ENCODE assay signal across 8 cellular contexts in genomic region chr11:46674463-46675287, GRCh38. TPM values are rescaled to one million over a fixed set of nuclear protein-coding genes. Genes with fewer than 3 reads are reported as not detected.
A peak's percentile ranks its signal among the peaks of the same experiment; 100 is the strongest.
DNase-seq lines count a peak whose midpoint lies in the region; ATAC-seq lines count a peak whose summit lies in the region.

No MANE protein-coding gene starts in this region.

- H3K27ac ChIP-seq in stomach smooth muscle (ENCODE audit: low read length), result peak overlapping the region; percentile 76

- POLR2A ChIA-PET in activated CD4-positive, alpha-beta T cell treated with anti-CD3 and anti-CD28 coated beads for 36 hours (lab: Charles Lee), result no interaction called here

- intact Hi-C loops in activated CD4-positive, alpha-beta T cell treated with anti-CD3 and anti-CD28 coated beads for 36 hours (cut with DNase I, micrococcal nuclease), result no loop called here

- peak overlapping the region; percentile 74 for H3K27ac Mint-ChIP-seq in activated CD4-positive, alpha-beta T cell treated with anti-CD3 and anti-CD28 coated beads for 36 hours
- peak overlapping the region; percentile 18 for H3K27ac Mint-ChIP-seq in activated naive CD8-positive, alpha-beta T cell treated with anti-CD3 and anti-CD28 coated beads, Interleukin-2, amount 50 U/mL, for 24 hours
- H3K27ac Mint-ChIP-seq in immature natural killer cell, result peak overlapping the region; percentile 86 to 96 (median 92)

- no peaks in the 10 kb centered on the region for H3K9me3 Mint-ChIP-seq in activated CD4-positive, alpha-beta T cell treated with anti-CD3 and anti-CD28 coated beads for 36 hours (ENCODE audit: low read depth)
- no peaks in the 10 kb centered on the region for H3K9me3 Mint-ChIP-seq in activated naive CD8-positive, alpha-beta T cell treated with anti-CD3 and anti-CD28 coated beads, Interleukin-2, amount 50 U/mL, for 24 hours
- no peaks in the 10 kb centered on the region for H3K9me3 Mint-ChIP-seq in immature natural killer cell

- H3K9me3 ChIP-seq in stomach smooth muscle (ENCODE audit: control insufficient read depth in 2 of 2, low read length in 2 of 2), result no peaks in the 10 kb centered on the region

- H3K4me3 Mint-ChIP-seq in activated CD4-positive, alpha-beta T cell treated with anti-CD3 and anti-CD28 coated beads for 36 hours, result no peak overlapping the region
- no peak overlapping the region for H3K4me3 Mint-ChIP-seq in activated naive CD8-positive, alpha-beta T cell treated with anti-CD3 and anti-CD28 coated beads, Interleukin-2, amount 50 U/mL, for 24 hours
- H3K4me3 Mint-ChIP-seq in immature natural killer cell, result peak overlapping the region; percentile 31 to 64 (median 44)

- CTCF ChIA-PET in activated CD4-positive, alpha-beta T cell treated with anti-CD3 and anti-CD28 coated beads for 36 hours (lab: Charles Lee), result interaction anchor here (0.6 to 1.1 kb wide), 4 partner anchors 9 to 286 kb away, joined by 3 to 5 read pairs (median 4); no protein-coding TSS in a partner anchor

- H3K36me3 ChIP-seq in stomach smooth muscle (ENCODE audit: control insufficient read depth in 2 of 2, insufficient read depth in 2 of 2, low read length in 2 of 2), result peaks cover 28 to 51% of the 10 kb centered on the region in 2 donors

- no peaks in the 10 kb centered on the region for H3K27me3 Mint-ChIP-seq in activated CD4-positive, alpha-beta T cell treated with anti-CD3 and anti-CD28 coated beads for 36 hours
- no peaks in the 10 kb centered on the region for H3K27me3 Mint-ChIP-seq in activated naive CD8-positive, alpha-beta T cell treated with anti-CD3 and anti-CD28 coated beads, Interleukin-2, amount 50 U/mL, for 24 hours
- peaks cover 7 to 11% (median 9%) of the 10 kb centered on the region in 3 donors for H3K27me3 Mint-ChIP-seq in immature natural killer cell (ENCODE audit: low read depth in 3 of 3)

- peak overlapping the region in 1 of 2 donors; percentile 42 for H3K9ac ChIP-seq in stomach smooth muscle (ENCODE audit: low read length in 2 of 2)

- peaks cover 71% of the 10 kb centered on the region for H3K4me1 Mint-ChIP-seq in activated CD4-positive, alpha-beta T cell treated with anti-CD3 and anti-CD28 coated beads for 36 hours
- H3K4me1 Mint-ChIP-seq in activated naive CD8-positive, alpha-beta T cell treated with anti-CD3 and anti-CD28 coated beads, Interleukin-2, amount 50 U/mL, for 24 hours, result peaks cover 58% of the 10 kb centered on the region
- H3K4me1 Mint-ChIP-seq in immature natural killer cell, result peaks cover 66 to 67% of the 10 kb centered on the region in 2 donors

- no peak overlapping the region for H3K4me3 ChIP-seq in stomach smooth muscle (ENCODE audit: low read length in 2 of 2)

- peaks cover 25% of the 10 kb centered on the region for H3K4me1 ChIP-seq in stomach smooth muscle (ENCODE audit: control insufficient read depth, insufficient read depth, low read length)

- H3K36me3 Mint-ChIP-seq in activated CD4-positive, alpha-beta T cell treated with anti-CD3 and anti-CD28 coated beads for 36 hours (ENCODE audit: low read depth), result peaks cover 33% of the 10 kb centered on the region
- peaks cover 12% of the 10 kb centered on the region for H3K36me3 Mint-ChIP-seq in activated naive CD8-positive, alpha-beta T cell treated with anti-CD3 and anti-CD28 coated beads, Interleukin-2, amount 50 U/mL, for 24 hours (ENCODE audit: low read depth)
- H3K36me3 Mint-ChIP-seq in immature natural killer cell, result peaks cover 12 to 29% (median 18%) of the 10 kb centered on the region in 3 donors

- peak; percentile 22 for DNase-seq in activated CD4-positive, alpha-beta T cell treated with anti-CD3 and anti-CD28 coated beads for 36 hours
- DNase-seq in activated CD4-positive, alpha-beta T cell treated with anti-CD3 and anti-CD28 coated beads, Interleukin-2, amount 50 U/mL, for 48 hours, result no peak
- no peak for DNase-seq in activated naive CD8-positive, alpha-beta T cell treated with anti-CD3 and anti-CD28 coated beads, Interleukin-2, amount 50 U/mL, for 24 hours
- DNase-seq in immature natural killer cell, result peak in 1 of 3 donors; percentile 17
- no peak for DNase-seq in DMS114 treated with DMSO at 0.1 percent for 48 hours (lab: John Stamatoyannopoulos, UW; ENCODE audit: unreplicated experiment)
- DNase-seq in activated CD4-positive, alpha-beta T cell treated with anti-CD3 and anti-CD28 coated beads for 1 hour, result no peak

- ATAC-seq in activated CD4-positive, alpha-beta T cell treated with anti-CD3 and anti-CD28 coated beads for 36 hours, result peak; percentile 18
- ATAC-seq in activated naive CD8-positive, alpha-beta T cell treated with anti-CD3 and anti-CD28 coated beads, Interleukin-2, amount 50 U/mL, for 24 hours, result no peak
- no peak for ATAC-seq in GM21717 (IDR thresholded peaks at IDR 0.05; ENCODE audit: unreplicated experiment)

- H3K27me3 ChIP-seq in stomach smooth muscle (ENCODE audit: control insufficient read depth in 1 of 2, insufficient read depth in 2 of 2, low read length in 2 of 2), result no peaks in the 10 kb centered on the region

RNA-seq across cellular contexts. Expression of gene ARHGAP1, which starts 25.7 kb away (rescaled TPM):
- 10 to 100 TPM; 40.2 to 50.0 TPM for total RNA-seq in activated CD4-positive, alpha-beta T cell treated with anti-CD3 and anti-CD28 coated beads for 36 hours
- 100 to 1,000 TPM in 1 of 3 donors, 10 to 100 TPM in 2; 38.6 to 104 (median 60.4) TPM for polyA plus RNA-seq in immature natural killer cell

RNA-seq across cellular contexts. Expression of gene ZNF408, which starts 26.2 kb away (rescaled TPM):
- 1 to 10 TPM; 8.8 to 9.0 TPM for total RNA-seq in activated CD4-positive, alpha-beta T cell treated with anti-CD3 and anti-CD28 coated beads for 36 hours
- 10 to 100 TPM in 1 of 3 donors, 1 to 10 TPM in 2; 9.1 to 14.6 (median 9.5) TPM for polyA plus RNA-seq in immature natural killer cell

RNA-seq across cellular contexts. Expression of gene F2, which starts 44.3 kb away (rescaled TPM):
- not detected for total RNA-seq in activated CD4-positive, alpha-beta T cell treated with anti-CD3 and anti-CD28 coated beads for 36 hours
- polyA plus RNA-seq in immature natural killer cell, result not detected

RNA-seq across cellular contexts. Expression of gene ATG13, which starts 57.3 kb away (rescaled TPM):
- 10 to 100 TPM; 39.4 to 56.4 TPM for total RNA-seq in activated CD4-positive, alpha-beta T cell treated with anti-CD3 and anti-CD28 coated beads for 36 hours
- polyA plus RNA-seq in immature natural killer cell, result 100 to 1,000 TPM in 2 of 3 donors, 10 to 100 TPM in 1; 67.4 to 103 (median 100) TPM

RNA-seq across cellular contexts. Expression of gene HARBI1, which starts 57.6 kb away (rescaled TPM):
- 1 to 10 TPM; 2.3 to 2.7 TPM for total RNA-seq in activated CD4-positive, alpha-beta T cell treated with anti-CD3 and anti-CD28 coated beads for 36 hours
- 1 to 10 TPM; 1.3 to 9.9 (median 2.9) TPM for polyA plus RNA-seq in immature natural killer cell

Comparison
In these comparisons a context has a peak if more than half of its experiments do, and no peak if none do; other contexts are left out.
1. H3K27ac Mint-ChIP-seq: peak in every context shown above with its lines; median percentile 92 in immature natural killer cell; 74 in activated CD4-positive, alpha-beta T cell treated with anti-CD3 and anti-CD28 coated beads for 36 hours; 18 in activated naive CD8-positive, alpha-beta T cell treated with anti-CD3 and anti-CD28 coated beads, Interleukin-2, amount 50 U/mL, for 24 hours.
2. H3K4me3 Mint-ChIP-seq: peak in immature natural killer cell (5 of 5); none in activated CD4-positive, alpha-beta T cell treated with anti-CD3 and anti-CD28 coated beads for 36 hours (single experiment) and activated naive CD8-positive, alpha-beta T cell treated with anti-CD3 and anti-CD28 coated beads, Interleukin-2, amount 50 U/mL, for 24 hours (single experiment).